17 cellular contexts compared by ENCODE assay signal in genomic region chr18:41373612-41374011, GRCh38.
DNase-seq lines count a peak whose midpoint lies in the region; ATAC-seq, FAIRE-seq and TF ChIP-seq lines count a peak whose summit lies in the region.
"Had no signal": no experiment of that assay in that cellular context is flagged by ENCODE, and none has a peak within 500 bp of the region (broad histone marks: within the 10 kb centered on the region; RNA-seq: fewer than 3 reads in every experiment).

No MANE protein-coding gene starts in this region.

- no peak overlapping the region for H4K91ac ChIP-seq in H1 (replicated peaks; ENCODE audit: insufficient read length, low read length)

- H3K4ac ChIP-seq in H1 (replicated peaks; ENCODE audit: insufficient read length, low read depth, low read length), result no peak overlapping the region

- no peaks in the 10 kb centered on the region for H3K27me3 Mint-ChIP-seq in neural progenitor cell (ENCODE audit: insufficient read depth, low read depth)
- H3K27me3 Mint-ChIP-seq: CD4-positive, alpha-beta memory T cell had no signal

- H3K9me3 ChIP-seq in HUES6 (ENCODE audit: control insufficient read depth, insufficient read depth, low read depth, low read length) (no peaks in the 10 kb centered on the region), H1 (ENCODE audit: insufficient read depth in 2 of 2, low read depth in 1 of 2, low read length in 1 of 2) (no peaks in the 10 kb centered on the region), neural progenitor cell (ENCODE audit: low read depth) (no peaks in the 10 kb centered on the region)

- DNase-seq in H1 (ENCODE audit: low read depth in 1 of 2, low spot score in 2 of 2), result no peak
- DNase-seq in neural progenitor cell (ENCODE audit: low spot score), result peak; percentile 11
- no peak for DNase-seq in ureter (ENCODE audit: low spot score)
- DNase-seq in cardiac septum (ENCODE audit: low spot score), result no peak
- DNase-seq: C1 segment of cervical spinal cord; Calu3; CD4-positive, alpha-beta memory T cell; COR-L47; DMS79 treated with DMSO at 0.1 percent for 48 hours; GF-D8; GOT3; H7 had no signal

- no peak overlapping the region for H3K4me3 Mint-ChIP-seq in neural progenitor cell
- H3K4me3 Mint-ChIP-seq: CD4-positive, alpha-beta memory T cell had no signal

- H2AFZ ChIP-seq in H1 (ENCODE audit: low read length) (no peak overlapping the region), neural progenitor cell (replicated peaks) (no peak overlapping the region)

- CTCF ChIA-PET in H1 (lab: Charles Lee; ENCODE audit: partially characterized antibody), result interaction anchor here (0.6 kb wide), 1 partner anchor 625 kb away, joined by 3 read pairs; no protein-coding TSS in a partner anchor

- peaks cover 2% of the 10 kb centered on the region for H3K4me1 Mint-ChIP-seq in neural progenitor cell
- H3K4me1 Mint-ChIP-seq: CD4-positive, alpha-beta memory T cell had no signal

- no peak overlapping the region for H2AK5ac ChIP-seq in H1 (ENCODE audit: low read depth, low read length)

- no peak overlapping the region for H2BK15ac ChIP-seq in H1 (ENCODE audit: low read length)

- no peaks in the 10 kb centered on the region for H3K79me1 ChIP-seq in H1 (ENCODE audit: low read depth, low read length)

- H3K36me3 Mint-ChIP-seq in neural progenitor cell, result no peaks in the 10 kb centered on the region
- H3K36me3 Mint-ChIP-seq: CD4-positive, alpha-beta memory T cell had no signal

- no peak for TF ChIP-seq EP300 in H1 (IDR thresholded peaks at IDR 0.05; ENCODE audit: borderline replicate concordance in 1 of 2, low read depth in 2 of 2, low read length in 2 of 2)

- ATAC-seq in HG03378 (IDR thresholded peaks at IDR 0.05; ENCODE audit: unreplicated experiment), result no peak
- ATAC-seq: HCT116 had no signal

- no peak overlapping the region for H2BK5ac ChIP-seq in H1 (ENCODE audit: low read depth, low read length)

- H3K4me2 ChIP-seq in H1 (ENCODE audit: insufficient read depth in 1 of 2, low read depth in 2 of 2, low read length in 2 of 2) (no peak overlapping the region), neural progenitor cell (no peak overlapping the region)

- no peak overlapping the region for H3K9ac ChIP-seq in HUES6 (ENCODE audit: low read length)
- no peak overlapping the region for H3K9ac ChIP-seq in H1 (replicated peaks in 1 of 4; ENCODE audit: extremely low read depth in 1 of 4, low read depth in 3 of 4, low read length in 3 of 4)
- H3K9ac ChIP-seq in neural progenitor cell, result no peak overlapping the region

- H3K4me1 ChIP-seq in HUES6 (ENCODE audit: control insufficient read depth, insufficient read depth, low read length) (peaks cover 27% of the 10 kb centered on the region), H1 (replicated peaks in 1 of 4; ENCODE audit: control insufficient read depth in 3 of 4, insufficient read depth in 4 of 4, low read length in 3 of 4) (peaks cover 4 to 12% (median 5%) of the 10 kb centered on the region in 4 experiments; a peak in 5 of 7 replicates), neural progenitor cell (no peaks in the 10 kb centered on the region)

- H4K5ac ChIP-seq in H1 (ENCODE audit: insufficient read length, low read depth, low read length), result no peak overlapping the region

- H2BK120ac ChIP-seq in H1 (replicated peaks; ENCODE audit: low read depth, low read length), result no peak overlapping the region

- H2BK12ac ChIP-seq in H1 (ENCODE audit: low read depth, low read length), result no peak overlapping the region

- H4K20me1 ChIP-seq in H1 (replicated peaks in 1 of 2; ENCODE audit: control insufficient read depth in 1 of 2, insufficient read depth in 2 of 2, low read length in 2 of 2), result no peaks in the 10 kb centered on the region
- no peaks in the 10 kb centered on the region for H4K20me1 ChIP-seq in neural progenitor cell (ENCODE audit: low read depth)

- H3K14ac ChIP-seq in H1 (ENCODE audit: insufficient read length), result no peak overlapping the region

- no peaks in the 10 kb centered on the region; the same call in 1 of the 2 replicates for H3K23me2 ChIP-seq in H1 (ENCODE audit: low read depth, low read length)

- TF ChIP-seq RAD21 in H1 (IDR thresholded peaks at IDR 0.05 in 1 of 2, conservative IDR thresholded peaks at IDR 0.05 in 1 of 2; ENCODE audit: low read depth in 2 of 2, low read length in 2 of 2), result no peak

- no peak overlapping the region for H4K8ac ChIP-seq in H1 (ENCODE audit: extremely low read depth, insufficient read depth, low read length)

- H3K79me2 ChIP-seq in H1 (ENCODE audit: control insufficient read depth in 1 of 2, insufficient read depth in 2 of 2, low read length in 2 of 2) (no peaks in the 10 kb centered on the region), neural progenitor cell (ENCODE audit: low read depth) (no peaks in the 10 kb centered on the region)

- POLR2A ChIA-PET in H1 (lab: Charles Lee; ENCODE audit: partially characterized antibody), result no interaction called here

- no peak overlapping the region for H2BK20ac ChIP-seq in H1 (ENCODE audit: low read length)

- H3K27ac ChIP-seq in HUES6 (ENCODE audit: low read depth, low read length), result peak overlapping the region; percentile 39; the same call in 1 of the 2 replicates
- H3K27ac ChIP-seq in H1 (ENCODE audit: low read depth, low read length), result no peak overlapping the region
- no peak overlapping the region for H3K27ac ChIP-seq in neural progenitor cell

- intact Hi-C loops in cardiac septum (cut with DNase I), result no loop called here

- H3K36me3 ChIP-seq in HUES6 (ENCODE audit: control insufficient read depth, insufficient read depth, low read length) (no peaks in the 10 kb centered on the region), H1 (ENCODE audit: control insufficient read depth in 2 of 4, insufficient read depth in 4 of 4, low read length in 3 of 4) (no peaks in the 10 kb centered on the region), neural progenitor cell (no peaks in the 10 kb centered on the region)

- no peaks in the 10 kb centered on the region for H3F3A ChIP-seq in neural progenitor cell (ENCODE audit: low read depth)

- H3K27me3 ChIP-seq in HUES6 (ENCODE audit: control insufficient read depth, insufficient read depth, low read length) (no peaks in the 10 kb centered on the region), H1 (replicated peaks in 1 of 4; ENCODE audit: control insufficient read depth in 3 of 4, extremely low read depth in 1 of 4, insufficient read depth in 3 of 4, low read length in 3 of 4) (no peaks in the 10 kb centered on the region), neural progenitor cell (no peaks in the 10 kb centered on the region)

- no peak for TF ChIP-seq POLR2A in H1 (IDR thresholded peaks at IDR 0.05; ENCODE audit: control extremely low read depth in 1 of 2, low read depth in 2 of 2, low read length in 2 of 2)

- no peak for TF ChIP-seq CTCF in H1 (IDR thresholded peaks at IDR 0.05; ENCODE audit: control extremely low read depth in 1 of 3, insufficient read depth in 1 of 3, low read depth in 1 of 3, low read length in 3 of 3)
- TF ChIP-seq CTCF in neural progenitor cell (IDR thresholded peaks at IDR 0.05), result no peak

- no peak overlapping the region for H3K18ac ChIP-seq in H1 (ENCODE audit: extremely low read depth, low read length)

- H3K4me3 ChIP-seq in HUES6 (ENCODE audit: low read depth, low read length) (no peak overlapping the region), H1 (ENCODE audit: extremely low read depth in 1 of 4, insufficient read depth in 2 of 4, low read depth in 3 of 4, low read length in 4 of 4) (no peak overlapping the region), neural progenitor cell (no peak overlapping the region)

- no peak overlapping the region for H3K27ac Mint-ChIP-seq in neural progenitor cell
- H3K27ac Mint-ChIP-seq: CD4-positive, alpha-beta memory T cell had no signal

- no peaks in the 10 kb centered on the region for H3K9me3 Mint-ChIP-seq in neural progenitor cell

- FAIRE-seq in H1 (lab: Jason Lieb, UNC), result no peak
- FAIRE-seq: GM12891, GM18507 had no signal

- H3K23ac ChIP-seq in H1 (ENCODE audit: insufficient read length), result no peak overlapping the region

- no peak overlapping the region for H3K56ac ChIP-seq in H1 (replicated peaks; ENCODE audit: insufficient read length, low read depth, low read length)

TF ChIP-seq in H1, 55 proteins besides CTCF, POLR2A, EP300 and RAD21:
- TF ChIP-seq EGR1 (IDR thresholded peaks at IDR 0.05; ENCODE audit: borderline replicate concordance, low read depth, low read length), result no peak
- TF ChIP-seq ZNF274 (IDR thresholded peaks at IDR 0.05; ENCODE audit: borderline replicate concordance, extremely low read depth, low read length), result no peak
- peak; percentile 35; the same call in 1 of the 2 replicates for TF ChIP-seq TEAD4 (IDR thresholded peaks at IDR 0.05; ENCODE audit: low read depth, low read length)
- no peak for TF ChIP-seq CBX5 (IDR thresholded peaks at IDR 0.05; ENCODE audit: low read depth, low read length)
- TF ChIP-seq GTF2F1 (IDR thresholded peaks at IDR 0.05; ENCODE audit: borderline replicate concordance, low read depth, low read length), result no peak
- TF ChIP-seq KDM5A (IDR thresholded peaks at IDR 0.05; ENCODE audit: low read length), result no peak
- TF ChIP-seq RFX5 (IDR thresholded peaks at IDR 0.05; ENCODE audit: borderline replicate concordance, low read depth, low read length), result no peak
- no peak for TF ChIP-seq TCF12 (IDR thresholded peaks at IDR 0.05; ENCODE audit: low read depth, low read length)
